In genomic region chr10:67884313-67884841, GRCh38 we compare ENCODE assay signal across 8 cellular contexts. TPM values are rescaled to one million over a fixed set of nuclear protein-coding genes. Genes with fewer than 3 reads are reported as not detected.
DNase-seq lines count a peak whose midpoint lies in the region; TF ChIP-seq lines count a peak whose summit lies in the region.

Gene SIRT1, plus strand, starts transcription at chr10:67884656. Its CDS starts 66 bp downstream, at chr10:67884722.

- H3K9me3 ChIP-seq in MM.1S (replicated peaks; ENCODE audit: insufficient read depth, low read length) (no peaks in the 10 kb centered on the region), stomach (no peaks in the 10 kb centered on the region)

- H3K4me2 ChIP-seq in MM.1S (ENCODE audit: low read depth, low read length) = peak within 1 kb of the TSS; percentile 91

- peak within 1 kb of the TSS; percentile 95 for H3K27ac Mint-ChIP-seq in neural crest cell (ENCODE audit: unreplicated experiment)

- H3K79me2 ChIP-seq in MM.1S (ENCODE audit: low read length) = peaks cover 39% of the 10 kb centered on the region

- H3F3A ChIP-seq in MM.1S (ENCODE audit: insufficient read depth, low read length) = peaks cover 21% of the 10 kb centered on the region

- H4K20me1 ChIP-seq in MM.1S (ENCODE audit: insufficient read depth, low read length) = no peaks in the 10 kb centered on the region

- H3K36me3 Mint-ChIP-seq in neural crest cell (ENCODE audit: low read depth) = peaks cover 15% of the 10 kb centered on the region

- TF ChIP-seq EP300 in stomach (IDR thresholded peaks at IDR 0.05) = no peak

- 0 to 1% (median 0%) methylated on average over 15 to 62 of the region's 62 CpGs for WGBS in stomach, 5 donors

- DNase-seq in GDM1 (lab: John Stamatoyannopoulos, UW) = peak; percentile 92
- DNase-seq in HCEC 1CT = peak; percentile 95
- peak; percentile 96 for DNase-seq in MM.1S
- peak; percentile 3 for DNase-seq in SHP77 treated with DMSO at 0.1 percent for 48 hours (lab: John Stamatoyannopoulos, UW)
- DNase-seq in activated gamma-delta T cell treated with Interleukin-2 at 50 U/mL for 16 hours = peak; percentile 94
- peak; percentile 97 for DNase-seq in fibroblast of villous mesenchyme (ENCODE audit: low read depth)
- DNase-seq in neural crest cell (ENCODE audit: low read depth, low spot score) = peak; percentile 95
- DNase-seq in stomach = peak; percentile 97

- TF ChIP-seq POLR2A in stomach (IDR thresholded peaks at IDR 0.05) = peak in 2 of 4 donors; percentile 31 to 64

- no peaks in the 10 kb centered on the region for H3K9me3 Mint-ChIP-seq in neural crest cell

- H3K27ac ChIP-seq in MM.1S (ENCODE audit: low read length) = peak within 1 kb of the TSS; percentile 70; the same call in 1 of the 2 replicates
- peak within 1 kb of the TSS; percentile 93 to 100 (median 98) for H3K27ac ChIP-seq in stomach

- peak within 1 kb of the TSS; percentile 59 for H3K9ac ChIP-seq in MM.1S (ENCODE audit: low read length)

- H3K4me3 Mint-ChIP-seq in neural crest cell = peak within 1 kb of the TSS; percentile 97

- no peaks in the 10 kb centered on the region for H3K9me2 ChIP-seq in MM.1S (replicated peaks; ENCODE audit: insufficient read depth, low read length)

- H3K4me3 ChIP-seq in MM.1S (ENCODE audit: low read length) (peak within 1 kb of the TSS; percentile 70), fibroblast of villous mesenchyme (ENCODE audit: low read depth, low read length) (peak within 1 kb of the TSS; percentile 82), stomach (peak within 1 kb of the TSS; percentile 70 to 86 (median 76))

- intact Hi-C loops in stomach (cut with DNase I; ENCODE audit: low total_unique reads) = no loop called here

- peak within 1 kb of the TSS; percentile 97 for H2AFZ ChIP-seq in MM.1S (ENCODE audit: low read length)

- peaks cover 23% of the 10 kb centered on the region for H3K4me1 Mint-ChIP-seq in neural crest cell

- TF ChIP-seq CTCF in MM.1S (IDR thresholded peaks at IDR 0.05; ENCODE audit: low read length) (no peak), fibroblast of villous mesenchyme (IDR thresholded peaks at IDR 0.05; ENCODE audit: insufficient read depth, low read depth, low read length) (no peak), neural crest cell (conservative IDR thresholded peaks at IDR 0.05) (no peak), stomach (IDR thresholded peaks at IDR 0.05) (no peak)

- H3K27me3 ChIP-seq in MM.1S (replicated peaks; ENCODE audit: insufficient read depth, low read length) (no peaks in the 10 kb centered on the region), stomach (no peaks in the 10 kb centered on the region)

- no peaks in the 10 kb centered on the region for H3K27me3 Mint-ChIP-seq in neural crest cell (ENCODE audit: low read depth)

- H3K4me1 ChIP-seq in MM.1S (ENCODE audit: low read length) (peaks cover 8% of the 10 kb centered on the region; the same call in 1 of the 2 replicates), stomach (peaks cover 13 to 43% (median 29%) of the 10 kb centered on the region in 4 donors)

- H3K36me3 ChIP-seq in MM.1S (replicated peaks; ENCODE audit: insufficient read depth, low read length) = peaks cover 5% of the 10 kb centered on the region; the same call in 1 of the 2 replicates
- H3K36me3 ChIP-seq in stomach = peaks cover 11 to 27% (median 26%) of the 10 kb centered on the region in 4 donors

RNA-seq across cellular contexts. Expression of gene SIRT1, which starts in this region (rescaled TPM):
- total RNA-seq in fibroblast of villous mesenchyme (14.8 and 17.7 TPM in 2 replicates), neural crest cell (30.9 and 33.0 TPM in 2 replicates), stomach (10 to 100 TPM; 16.7 to 41.4 (median 29.5) TPM)
- polyA plus RNA-seq in stomach = 10 to 100 TPM in 1 of 3 donors, 1 to 10 TPM in 2; 7.7 to 12.4 (median 8.3) TPM

Comparison
In these comparisons a context has a peak if more than half of its experiments do, and no peak if none do; other contexts are left out.
1. Peak in every context shown above with its lines: DNase-seq, H3K4me3 ChIP-seq and H3K27ac ChIP-seq.
2. DNase-seq: peak in every context shown above with its lines; median percentile 97 in fibroblast of villous mesenchyme; 97 in stomach; 96 in MM.1S; 95 in HCEC 1CT; 95 in neural crest cell; 94 in activated gamma-delta T cell treated with Interleukin-2 at 50 U/mL for 16 hours; 92 in GDM1; 3 in SHP77 treated with DMSO at 0.1 percent for 48 hours.